Comparison of ENCODE assay signal across 2 cellular contexts in the genomic region with DNA sequence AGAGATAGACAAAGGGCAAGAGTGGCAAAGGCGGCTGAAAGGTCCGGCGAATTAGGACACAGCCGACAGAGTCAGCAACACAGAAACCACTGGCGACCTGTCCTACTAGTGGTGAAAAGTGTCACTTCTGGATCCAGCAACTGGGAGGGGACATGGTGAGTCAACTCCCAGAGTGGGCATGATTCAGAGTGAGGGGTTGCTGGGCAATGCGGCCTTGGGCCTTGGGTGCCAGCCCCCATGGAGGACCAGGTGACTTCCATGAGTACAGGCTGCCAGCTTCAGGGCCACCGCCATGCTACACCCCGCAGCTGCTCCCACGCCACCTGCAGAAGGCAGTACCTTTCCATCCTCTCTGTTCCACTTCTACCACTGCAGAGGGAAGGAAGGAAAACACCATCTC.
TF ChIP-seq lines count a peak whose summit lies in the region.

No MANE protein-coding gene starts in this region.

TF ChIP-seq in A549, 52 proteins besides CTCF, POLR2A, EP300 and RAD21 (continued from another document):
- TF ChIP-seq PHF8 (IDR thresholded peaks at IDR 0.05; ENCODE audit: borderline replicate concordance, low read depth) (no peak), CHD2 (IDR thresholded peaks at IDR 0.05; ENCODE audit: low read length, partially characterized antibody) (no peak), JUNB (IDR thresholded peaks at IDR 0.05) (no peak), ZSCAN20 (CRISPR knock-in tag; IDR thresholded peaks at IDR 0.05) (no peak), BHLHE40 (IDR thresholded peaks at IDR 0.05; ENCODE audit: low read depth, low read length) (no peak), GATA3 (IDR thresholded peaks at IDR 0.05; ENCODE audit: borderline replicate concordance) (no peak), RCOR1 (IDR thresholded peaks at IDR 0.05; ENCODE audit: low read depth, low read length) (no peak)
- TF ChIP-seq, protein P1, sequence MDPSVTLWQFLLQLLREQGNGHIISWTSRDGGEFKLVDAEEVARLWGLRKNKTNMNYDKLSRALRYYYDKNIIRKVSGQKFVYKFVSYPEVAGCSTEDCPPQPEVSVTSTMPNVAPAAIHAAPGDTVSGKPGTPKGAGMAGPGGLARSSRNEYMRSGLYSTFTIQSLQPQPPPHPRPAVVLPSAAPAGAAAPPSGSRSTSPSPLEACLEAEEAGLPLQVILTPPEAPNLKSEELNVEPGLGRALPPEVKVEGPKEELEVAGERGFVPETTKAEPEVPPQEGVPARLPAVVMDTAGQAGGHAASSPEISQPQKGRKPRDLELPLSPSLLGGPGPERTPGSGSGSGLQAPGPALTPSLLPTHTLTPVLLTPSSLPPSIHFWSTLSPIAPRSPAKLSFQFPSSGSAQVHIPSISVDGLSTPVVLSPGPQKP (IDR thresholded peaks at IDR 0.05; ENCODE audit: low read depth, low read length), result no peak
- TF ChIP-seq, protein P2, sequence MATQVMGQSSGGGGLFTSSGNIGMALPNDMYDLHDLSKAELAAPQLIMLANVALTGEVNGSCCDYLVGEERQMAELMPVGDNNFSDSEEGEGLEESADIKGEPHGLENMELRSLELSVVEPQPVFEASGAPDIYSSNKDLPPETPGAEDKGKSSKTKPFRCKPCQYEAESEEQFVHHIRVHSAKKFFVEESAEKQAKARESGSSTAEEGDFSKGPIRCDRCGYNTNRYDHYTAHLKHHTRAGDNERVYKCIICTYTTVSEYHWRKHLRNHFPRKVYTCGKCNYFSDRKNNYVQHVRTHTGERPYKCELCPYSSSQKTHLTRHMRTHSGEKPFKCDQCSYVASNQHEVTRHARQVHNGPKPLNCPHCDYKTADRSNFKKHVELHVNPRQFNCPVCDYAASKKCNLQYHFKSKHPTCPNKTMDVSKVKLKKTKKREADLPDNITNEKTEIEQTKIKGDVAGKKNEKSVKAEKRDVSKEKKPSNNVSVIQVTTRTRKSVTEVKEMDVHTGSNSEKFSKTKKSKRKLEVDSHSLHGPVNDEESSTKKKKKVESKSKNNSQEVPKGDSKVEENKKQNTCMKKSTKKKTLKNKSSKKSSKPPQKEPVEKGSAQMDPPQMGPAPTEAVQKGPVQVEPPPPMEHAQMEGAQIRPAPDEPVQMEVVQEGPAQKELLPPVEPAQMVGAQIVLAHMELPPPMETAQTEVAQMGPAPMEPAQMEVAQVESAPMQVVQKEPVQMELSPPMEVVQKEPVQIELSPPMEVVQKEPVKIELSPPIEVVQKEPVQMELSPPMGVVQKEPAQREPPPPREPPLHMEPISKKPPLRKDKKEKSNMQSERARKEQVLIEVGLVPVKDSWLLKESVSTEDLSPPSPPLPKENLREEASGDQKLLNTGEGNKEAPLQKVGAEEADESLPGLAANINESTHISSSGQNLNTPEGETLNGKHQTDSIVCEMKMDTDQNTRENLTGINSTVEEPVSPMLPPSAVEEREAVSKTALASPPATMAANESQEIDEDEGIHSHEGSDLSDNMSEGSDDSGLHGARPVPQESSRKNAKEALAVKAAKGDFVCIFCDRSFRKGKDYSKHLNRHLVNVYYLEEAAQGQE (IDR thresholded peaks at IDR 0.05), result no peak

TF ChIP-seq in GM23338, 12 proteins besides CTCF, POLR2A, EP300 and RAD21 (continued from another document):
- TF ChIP-seq, protein P2 (IDR thresholded peaks at IDR 0.05; ENCODE audit: unreplicated experiment), result no peak
- TF ChIP-seq JUNB (IDR thresholded peaks at IDR 0.05; ENCODE audit: unreplicated experiment), result no peak
- TF ChIP-seq, protein P3, sequence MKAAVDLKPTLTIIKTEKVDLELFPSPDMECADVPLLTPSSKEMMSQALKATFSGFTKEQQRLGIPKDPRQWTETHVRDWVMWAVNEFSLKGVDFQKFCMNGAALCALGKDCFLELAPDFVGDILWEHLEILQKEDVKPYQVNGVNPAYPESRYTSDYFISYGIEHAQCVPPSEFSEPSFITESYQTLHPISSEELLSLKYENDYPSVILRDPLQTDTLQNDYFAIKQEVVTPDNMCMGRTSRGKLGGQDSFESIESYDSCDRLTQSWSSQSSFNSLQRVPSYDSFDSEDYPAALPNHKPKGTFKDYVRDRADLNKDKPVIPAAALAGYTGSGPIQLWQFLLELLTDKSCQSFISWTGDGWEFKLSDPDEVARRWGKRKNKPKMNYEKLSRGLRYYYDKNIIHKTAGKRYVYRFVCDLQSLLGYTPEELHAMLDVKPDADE (IDR thresholded peaks at IDR 0.05), result no peak
- TF ChIP-seq ZNF331 (CRISPR knock-in tag; IDR thresholded peaks at IDR 0.05; ENCODE audit: low read depth), result no peak
